ENCODE assay signal across 10 cellular contexts in genomic region chr7:95297041-95297440, GRCh38. TPM values are rescaled to one million over a fixed set of nuclear protein-coding genes. Genes with fewer than 3 reads are reported as not detected.
"Had no signal": no experiment of that assay in that cellular context is flagged by ENCODE, and none has a peak within 500 bp of the region (broad histone marks: within the 10 kb centered on the region; RNA-seq: fewer than 3 reads in every experiment).

No MANE protein-coding gene starts in this region.

- H3K27ac ChIP-seq: HL-60 had no signal

- H3K4me2 ChIP-seq: GM23338 had no signal

- H3K9me3 ChIP-seq: HAP-1 had no signal

- DNase-seq: H7, HFFc6 had no signal

- H2AFZ ChIP-seq: GM23338 had no signal

- ATAC-seq: GM23338, HCT116, HepG2 had no signal

- H3K36me3 ChIP-seq: HAP-1 had no signal

- H3K4me3 ChIP-seq: GM23338, HAP-1 had no signal

RNA-seq across cellular contexts. Expression of gene PON1, which starts 27.3 kb away (rescaled TPM):
- total RNA-seq: H1, H7, HFFc6, HT1080 had no signal
- polyA plus RNA-seq: H1, IgD-negative memory B cell had no signal
